Comparison of ENCODE assay signal across 33 cellular contexts in the genomic region with DNA sequence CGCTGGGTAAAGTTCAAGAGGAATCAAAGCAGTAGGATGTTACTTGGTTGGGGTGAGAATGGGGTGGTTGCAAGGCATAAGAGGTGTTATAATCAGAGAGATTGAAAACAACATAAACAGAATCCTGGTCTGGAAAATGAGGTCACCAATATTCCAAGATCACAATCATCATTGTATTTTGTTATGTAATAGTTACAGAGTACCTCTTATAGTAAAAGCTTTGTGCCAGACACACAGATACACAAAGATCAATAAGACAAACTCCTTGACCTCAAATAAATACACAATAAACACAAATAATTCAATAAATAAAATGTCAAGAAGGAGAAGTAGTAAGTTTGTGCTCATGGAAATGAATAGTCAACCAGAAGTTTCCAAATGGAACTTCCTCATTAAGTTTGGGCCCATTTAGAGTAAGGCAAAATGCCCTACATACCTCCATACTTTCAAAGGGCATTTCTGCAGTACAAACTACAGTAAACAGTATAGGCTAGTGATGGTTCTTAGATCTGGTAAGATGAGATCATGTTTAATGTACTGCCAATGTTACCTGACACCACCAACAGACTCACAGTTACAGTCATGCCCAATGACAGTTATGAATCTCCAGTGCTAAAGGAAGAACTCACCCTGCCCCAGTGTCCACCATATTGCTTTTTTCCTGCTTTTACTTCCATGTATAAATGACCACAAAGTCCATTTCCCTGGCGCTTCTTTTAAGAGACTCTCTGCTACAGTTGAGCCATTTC.
DNase-seq lines count a peak whose midpoint lies in the region; ATAC-seq, FAIRE-seq and TF ChIP-seq lines count a peak whose summit lies in the region.
"Had no signal": no experiment of that assay in that cellular context is flagged by ENCODE, and none has a peak within 500 bp of the region (broad histone marks: within the 10 kb centered on the region; RNA-seq: fewer than 3 reads in every experiment).

No MANE protein-coding gene starts in this region.

- DNase-seq in HepG2 (ENCODE audit: low spot score) (no peak), right lobe of liver (no peak), NCI-H2029 treated with DMSO at 0.1 percent for 48 hours (lab: John Stamatoyannopoulos, UW) (peak; percentile 57), SW480 (ENCODE audit: low spot score) (peak; percentile 19), ACHN (no peak), GF-D8 (lab: John Stamatoyannopoulos, UW) (no peak)
- DNase-seq: activated CD8-positive, alpha-beta T cell treated with anti-CD3 and anti-CD28 coated beads for 36 hours; activated naive CD4-positive, alpha-beta T cell treated with anti-CD3 and anti-CD28 coated beads for 36 hours; central memory CD4-positive, alpha-beta T cell; DMS79; H9; Karpas-422; left colon; mammary epithelial cell; mucosa of descending colon; MV-4-11; natural killer cell; NCI-H187; NCI-H524; nucleus accumbens; SHP77 treated with DMSO at 0.1 percent for 48 hours; sigmoid colon; stimulated activated CD4-positive, alpha-beta T cell treated with anti-CD3 and anti-CD28 coated beads, Interleukin-12 subunit alpha, Interleukin-12 subunit beta, amount 100 ng/mL, for 4 hours; stimulated activated CD4-positive, alpha-beta T cell treated with anti-CD3 and anti-CD28 coated beads, Interleukin-4, amount 100 ng/mL, for 1 hour; stomach; uterus had no signal

- POLR2A ChIA-PET in HepG2 (lab: Yijun Ruan, JAX) = no interaction called here

- no peak overlapping the region for H3K4me2 ChIP-seq in HepG2 (ENCODE audit: low read depth, low read length)
- H3K4me2 ChIP-seq: hepatocyte had no signal

- no peak overlapping the region for H2AFZ ChIP-seq in HepG2 (ENCODE audit: low read length)
- H2AFZ ChIP-seq: hepatocyte had no signal

- TF ChIP-seq EP300 in HepG2 (IDR thresholded peaks at IDR 0.05; ENCODE audit: low read depth in 2 of 2, low read length in 2 of 2) = no peak
- no peak for TF ChIP-seq EP300 in HepG2 (CRISPR knock-in tag; IDR thresholded peaks at IDR 0.05; ENCODE audit: borderline replicate concordance)

- ATAC-seq in HepG2 = no peak
- ATAC-seq in right lobe of liver = no peak
- no peak for ATAC-seq in esophagus mucosa
- ATAC-seq: activated CD8-positive, alpha-beta T cell treated with anti-CD3 and anti-CD28 coated beads for 36 hours; gastroesophageal sphincter; left colon; mucosa of descending colon; natural killer cell; Panc1 had no signal

- CTCF ChIA-PET in HepG2 (lab: Yijun Ruan, JAX; ENCODE audit: low intra/inter-chr PET ratio, low total read pairs) = no interaction called here

- no peaks in the 10 kb centered on the region for H4K20me1 ChIP-seq in HepG2 (ENCODE audit: insufficient read depth, low read length)

- H3K27ac ChIP-seq in HepG2 (ENCODE audit: extremely low read length, insufficient read depth, low read length) (no peak overlapping the region), right lobe of liver (no peak overlapping the region)
- H3K27ac ChIP-seq: gastroesophageal sphincter, hepatocyte, HL-60, prostate gland, sigmoid colon, stomach, uterus had no signal

- no peak for TF ChIP-seq CTCF in HepG2 (CRISPR knock-in tag; IDR thresholded peaks at IDR 0.05)
- TF ChIP-seq CTCF in right lobe of liver (IDR thresholded peaks at IDR 0.05) = no peak

- 4% methylated on average over 2 of the region's 2 CpGs for WGBS in HepG2 (ENCODE audit: low lambda C conversion rate)
- 71% methylated on average over 2 of the region's 2 CpGs for WGBS in right lobe of liver (ENCODE audit: insufficient coverage, low coverage, low lambda C conversion rate, missing lambda C conversion rate)

- no peaks in the 10 kb centered on the region for H3K79me2 ChIP-seq in HepG2 (ENCODE audit: insufficient read depth, low read length)
- H3K79me2 ChIP-seq: hepatocyte had no signal

- in situ Hi-C loops in HepG2 (cut with HindIII; ENCODE audit: extremely low pct_ligation_motif_present, low pct_unique_long_range_greater_than_20kb) (no loop called here), ACHN (cut with HindIII; ENCODE audit: low pct_ligation_motif_present, low pct_unique_long_range_greater_than_20kb, low sequenced_read_pairs) (no loop called here)

- H3K9ac ChIP-seq in HepG2 (ENCODE audit: insufficient read depth, low read depth, low read length) = no peak overlapping the region

- H3K27me3 ChIP-seq in HepG2 (ENCODE audit: control insufficient read depth in 1 of 2, insufficient read depth in 2 of 2, low read length in 2 of 2) (no peaks in the 10 kb centered on the region; a peak in 1 of 5 replicates), right lobe of liver (no peaks in the 10 kb centered on the region)
- H3K27me3 ChIP-seq: gastroesophageal sphincter, hepatocyte, sigmoid colon, stomach, uterus had no signal

- no peak for FAIRE-seq in HepG2 (lab: Jason Lieb, UNC)
- FAIRE-seq: G401.6 had no signal

- peaks cover 5% of the 10 kb centered on the region; the same call in 1 of the 2 replicates for H3K9me3 ChIP-seq in HepG2 (ENCODE audit: low read length)
- H3K9me3 ChIP-seq in right lobe of liver = no peaks in the 10 kb centered on the region
- H3K9me3 ChIP-seq: gastroesophageal sphincter, prostate gland, sigmoid colon, uterus had no signal

- no TSS peak for BruUV-seq in HepG2 (replicated peaks; lab: Mats Ljungman, UMichigan)

- TF ChIP-seq POLR2A in HepG2 (IDR thresholded peaks at IDR 0.05; ENCODE audit: insufficient read depth in 1 of 2, low read depth in 2 of 2, low read length in 2 of 2) = no peak
- no peak for TF ChIP-seq POLR2A in right lobe of liver (IDR thresholded peaks at IDR 0.05)

- H3K4me3 ChIP-seq in HepG2 (replicated peaks in 1 of 3; ENCODE audit: insufficient read depth in 1 of 3, low read depth in 2 of 3, low read length in 3 of 3) (no peak overlapping the region), right lobe of liver (no peak overlapping the region)
- H3K4me3 ChIP-seq: gastroesophageal sphincter, hepatocyte, mucosa of descending colon, prostate gland, sigmoid colon, stomach, uterus had no signal

- no peaks in the 10 kb centered on the region for H3K36me3 ChIP-seq in HepG2 (replicated peaks in 1 of 2; ENCODE audit: control insufficient read depth in 1 of 2, insufficient read depth in 2 of 2, low read length in 2 of 2)
- H3K36me3 ChIP-seq in right lobe of liver = no peaks in the 10 kb centered on the region
- H3K36me3 ChIP-seq: gastroesophageal sphincter, prostate gland, sigmoid colon, stomach, uterus had no signal

- TF ChIP-seq RAD21 in HepG2 (CRISPR knock-in tag; IDR thresholded peaks at IDR 0.05) = no peak

- H3K4me1 ChIP-seq in HepG2 (ENCODE audit: insufficient read depth, low read length) (no peaks in the 10 kb centered on the region), right lobe of liver (no peaks in the 10 kb centered on the region)
- H3K4me1 ChIP-seq: gastroesophageal sphincter, prostate gland, sigmoid colon, stomach, uterus had no signal

- intact Hi-C loops in HepG2 (cut with micrococcal nuclease; ENCODE audit: unreplicated experiment) (no loop called here), right lobe of liver (cut with DNase I) (no loop called here)

TF ChIP-seq in HepG2, 621 proteins besides CTCF, POLR2A, EP300 and RAD21:
- peak; percentile 49; the same call in 1 of the 2 replicates for TF ChIP-seq ATF7 (IDR thresholded peaks at IDR 0.05)
- no peak for TF ChIP-seq ATF7 (CRISPR knock-in tag; IDR thresholded peaks at IDR 0.05)
- TF ChIP-seq, protein P1, sequence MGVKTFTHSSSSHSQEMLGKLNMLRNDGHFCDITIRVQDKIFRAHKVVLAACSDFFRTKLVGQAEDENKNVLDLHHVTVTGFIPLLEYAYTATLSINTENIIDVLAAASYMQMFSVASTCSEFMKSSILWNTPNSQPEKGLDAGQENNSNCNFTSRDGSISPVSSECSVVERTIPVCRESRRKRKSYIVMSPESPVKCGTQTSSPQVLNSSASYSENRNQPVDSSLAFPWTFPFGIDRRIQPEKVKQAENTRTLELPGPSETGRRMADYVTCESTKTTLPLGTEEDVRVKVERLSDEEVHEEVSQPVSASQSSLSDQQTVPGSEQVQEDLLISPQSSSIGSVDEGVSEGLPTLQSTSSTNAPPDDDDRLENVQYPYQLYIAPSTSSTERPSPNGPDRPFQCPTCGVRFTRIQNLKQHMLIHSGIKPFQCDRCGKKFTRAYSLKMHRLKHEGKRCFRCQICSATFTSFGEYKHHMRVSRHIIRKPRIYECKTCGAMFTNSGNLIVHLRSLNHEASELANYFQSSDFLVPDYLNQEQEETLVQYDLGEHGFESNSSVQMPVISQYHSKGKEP (CRISPR knock-in tag; IDR thresholded peaks at IDR 0.05) = no peak
- TF ChIP-seq NFYC (CRISPR knock-in tag; IDR thresholded peaks at IDR 0.05) = no peak

Comparison
In these comparisons a context has a peak if more than half of its experiments do, and no peak if none do; other contexts are left out.
1. DNase-seq: peak in NCI-H2029 treated with DMSO at 0.1 percent for 48 hours (single experiment) and SW480 (single experiment); none in HepG2 (single experiment), right lobe of liver (0 of 3), ACHN (single experiment) and GF-D8 (single experiment).